Comparison of ENCODE assay signal across 16 cellular contexts in the genomic region with DNA sequence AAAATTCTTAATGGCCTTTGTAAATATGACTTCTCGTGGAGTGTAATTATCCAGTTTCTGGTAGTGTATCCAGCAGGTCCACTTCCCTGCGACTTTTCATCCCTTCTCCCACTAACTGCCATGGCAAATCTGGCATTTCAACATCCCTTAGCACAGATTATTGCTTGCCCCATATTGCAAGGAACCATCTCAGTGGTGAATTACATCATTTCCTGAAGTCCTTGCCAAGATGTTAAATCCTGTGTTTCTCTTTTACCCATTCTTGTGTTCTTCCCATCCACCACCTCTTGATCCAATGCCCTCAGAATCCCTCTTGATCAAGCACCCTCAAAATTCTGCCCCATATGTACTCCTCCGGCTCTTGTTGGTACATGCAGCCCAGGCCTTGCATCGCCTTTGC.
A peak's percentile ranks its signal among the peaks of the same experiment; 100 is the strongest.
DNase-seq lines count a peak whose midpoint lies in the region; ATAC-seq, FAIRE-seq and TF ChIP-seq lines count a peak whose summit lies in the region.
"Had no signal": no experiment of that assay in that cellular context is flagged by ENCODE, and none has a peak within 500 bp of the region (broad histone marks: within the 10 kb centered on the region; RNA-seq: fewer than 3 reads in every experiment).

No MANE protein-coding gene starts in this region.

- 79% methylated on average over 4 of the region's 4 CpGs for WGBS in suprapubic skin

- H3K27me3 ChIP-seq in astrocyte (ENCODE audit: insufficient read depth, low read length) = no peaks in the 10 kb centered on the region
- no peaks in the 10 kb centered on the region for H3K27me3 ChIP-seq in suprapubic skin

- H3K36me3 Mint-ChIP-seq in astrocyte (ENCODE audit: low read depth, unreplicated experiment) = no peaks in the 10 kb centered on the region
- H3K36me3 Mint-ChIP-seq in activated T-cell treated with anti-CD3 and anti-CD28 coated beads, Interleukin-2, amount 50 U/mL, for 24 hours (ENCODE audit: low read depth) = no peaks in the 10 kb centered on the region

- TF ChIP-seq CTCF in astrocyte (IDR thresholded peaks at IDR 0.05; ENCODE audit: insufficient read depth, low read depth, low read length) (no peak), fibroblast of pulmonary artery (IDR thresholded peaks at IDR 0.05; ENCODE audit: low read length, missing control alignments) (no peak), suprapubic skin (IDR thresholded peaks at IDR 0.05) (no peak)

- H3K9me3 ChIP-seq in astrocyte (ENCODE audit: insufficient read depth, low read depth, low read length) (no peaks in the 10 kb centered on the region), suprapubic skin (no peaks in the 10 kb centered on the region)

- H3K27me3 Mint-ChIP-seq in astrocyte (ENCODE audit: low read depth, unreplicated experiment) = peaks cover 2% of the 10 kb centered on the region
- peaks cover 59% of the 10 kb centered on the region for H3K27me3 Mint-ChIP-seq in activated T-cell treated with anti-CD3 and anti-CD28 coated beads, Interleukin-2, amount 50 U/mL, for 24 hours

- H3K4me1 ChIP-seq in astrocyte (ENCODE audit: insufficient read depth, low read length) (no peaks in the 10 kb centered on the region), suprapubic skin (no peaks in the 10 kb centered on the region)

- DNase-seq in AG08395 (ENCODE audit: low spot score) (peak; percentile 14), HCEC 1CT (peak; percentile 28), astrocyte (ENCODE audit: low read depth) (no peak), fibroblast of pulmonary artery (ENCODE audit: low read depth) (peak; percentile 48), HEK293T (ENCODE audit: extremely low spot score) (no peak), suprapubic skin (ENCODE audit: low spot score in 2 of 2) (no peak)
- no peak for DNase-seq in activated T-cell treated with anti-CD3 and anti-CD28 coated beads, Interleukin-2, amount 50 U/mL, for 24 hours
- DNase-seq: AML-193; CD4-positive, alpha-beta T cell; DMS79; GDM1; KBM-7; NCI-H1092 treated with DMSO at 0.1 percent for 48 hours; NCI-H187 treated with DMSO at 0.1 percent for 48 hours; NCI-H2171 had no signal

- H2AFZ ChIP-seq in astrocyte (ENCODE audit: low read depth, low read length) = no peak overlapping the region

- H3K9me3 Mint-ChIP-seq in astrocyte (ENCODE audit: unreplicated experiment) = peaks cover 3% of the 10 kb centered on the region
- no peaks in the 10 kb centered on the region for H3K9me3 Mint-ChIP-seq in activated T-cell treated with anti-CD3 and anti-CD28 coated beads, Interleukin-2, amount 50 U/mL, for 24 hours
- H3K9me3 Mint-ChIP-seq: CD4-positive, alpha-beta T cell had no signal

- H3K4me3 ChIP-seq in astrocyte (ENCODE audit: insufficient read depth, low read depth, low read length) = no peak overlapping the region
- H3K4me3 ChIP-seq in fibroblast of pulmonary artery (replicated peaks; ENCODE audit: low read depth, low read length) = no peak overlapping the region
- H3K4me3 ChIP-seq in suprapubic skin = no peak overlapping the region

- H3K4me2 ChIP-seq in astrocyte (ENCODE audit: low read length) = no peak overlapping the region

- peaks cover 5% of the 10 kb centered on the region for H3K4me1 Mint-ChIP-seq in astrocyte (ENCODE audit: low read depth, unreplicated experiment)
- no peaks in the 10 kb centered on the region for H3K4me1 Mint-ChIP-seq in activated T-cell treated with anti-CD3 and anti-CD28 coated beads, Interleukin-2, amount 50 U/mL, for 24 hours (ENCODE audit: low read depth)

- no peaks in the 10 kb centered on the region for H3K36me3 ChIP-seq in astrocyte (ENCODE audit: insufficient read depth, low read length)
- no peaks in the 10 kb centered on the region for H3K36me3 ChIP-seq in suprapubic skin

- POLR2A ChIA-PET in HEK293T (lab: Yijun Ruan, JAX) = no interaction called here

- no peak for TF ChIP-seq EP300 in suprapubic skin (IDR thresholded peaks at IDR 0.05)

- H3K27ac Mint-ChIP-seq in astrocyte (ENCODE audit: unreplicated experiment) = peak overlapping the region; percentile 24
- no peak overlapping the region for H3K27ac Mint-ChIP-seq in activated T-cell treated with anti-CD3 and anti-CD28 coated beads, Interleukin-2, amount 50 U/mL, for 24 hours
- H3K27ac Mint-ChIP-seq: CD4-positive, alpha-beta T cell had no signal

- no peak overlapping the region for H3K9ac ChIP-seq in astrocyte (ENCODE audit: low read length)

- H3K27ac ChIP-seq in astrocyte (ENCODE audit: low read depth, low read length) (no peak overlapping the region), suprapubic skin (no peak overlapping the region)

- H3K79me2 ChIP-seq in astrocyte (ENCODE audit: insufficient read depth, low read length) = no peaks in the 10 kb centered on the region

- CTCF ChIA-PET in HEK293T (lab: Yijun Ruan, JAX) = no interaction called here

- no peak overlapping the region for H3K4me3 Mint-ChIP-seq in astrocyte (ENCODE audit: unreplicated experiment)
- no peak overlapping the region for H3K4me3 Mint-ChIP-seq in activated T-cell treated with anti-CD3 and anti-CD28 coated beads, Interleukin-2, amount 50 U/mL, for 24 hours
- H3K4me3 Mint-ChIP-seq: CD4-positive, alpha-beta T cell had no signal

- TF ChIP-seq POLR2A in suprapubic skin (IDR thresholded peaks at IDR 0.05) = no peak

- ATAC-seq in GM19395 (IDR thresholded peaks at IDR 0.05; ENCODE audit: unreplicated experiment) = no peak

- FAIRE-seq in astrocyte (lab: Jason Lieb, UNC) = no peak

- H4K20me1 ChIP-seq in astrocyte (ENCODE audit: insufficient read depth, low read length) = no peaks in the 10 kb centered on the region

TF ChIP-seq in HEK293T, 16 proteins besides CTCF, POLR2A, EP300 and RAD21:
- TF ChIP-seq SP1 (IDR thresholded peaks at IDR 0.05) (no peak), ZNF384 (IDR thresholded peaks at IDR 0.05) (no peak), L3MBTL2 (conservative IDR thresholded peaks at IDR 0.05) (no peak), FOXM1 (IDR thresholded peaks at IDR 0.05; ENCODE audit: borderline replicate concordance) (no peak), FOXK2 (IDR thresholded peaks at IDR 0.05) (no peak), SUZ12 (IDR thresholded peaks at IDR 0.05) (no peak), TARDBP (IDR thresholded peaks at IDR 0.05) (no peak), BHLHE40 (IDR thresholded peaks at IDR 0.05; ENCODE audit: borderline replicate concordance) (no peak), FOXA1 (IDR thresholded peaks at IDR 0.05) (no peak), LEF1 (IDR thresholded peaks at IDR 0.05; ENCODE audit: borderline replicate concordance) (no peak), CTBP1 (IDR thresholded peaks at IDR 0.05; ENCODE audit: borderline replicate concordance) (no peak), ELF4 (IDR thresholded peaks at IDR 0.05) (no peak)

Comparison
In these comparisons a context has a peak if more than half of its experiments do, and no peak if none do; other contexts are left out.
1. DNase-seq: peak in AG08395 (single experiment), HCEC 1CT (single experiment) and fibroblast of pulmonary artery (single experiment); none in astrocyte (single experiment), activated T-cell treated with anti-CD3 and anti-CD28 coated beads, Interleukin-2, amount 50 U/mL, for 24 hours (single experiment), HEK293T (single experiment) and suprapubic skin (0 of 2).